ENCODE assay signal across 34 cellular contexts in the genomic region with DNA sequence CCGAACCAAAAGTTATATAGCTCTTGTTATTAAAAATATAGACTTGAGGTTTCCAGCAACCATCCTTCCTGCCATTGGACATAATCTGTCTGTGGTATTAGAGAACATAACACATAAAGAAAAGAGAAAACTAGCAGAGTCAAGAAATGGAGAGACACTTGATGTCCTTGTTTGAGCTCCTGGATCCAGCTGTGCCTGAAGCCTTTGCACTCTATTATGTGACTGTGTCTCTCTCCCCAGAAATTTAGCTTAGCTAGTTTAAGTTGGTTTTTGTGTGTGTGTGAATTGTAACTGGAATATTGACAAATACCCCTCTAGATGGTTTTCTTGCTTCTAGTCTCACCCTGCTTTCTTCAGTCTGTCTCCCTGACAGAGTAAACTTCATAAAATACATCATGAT.
"Had no signal": no experiment of that assay in that cellular context is flagged by ENCODE, and none has a peak within 500 bp of the region (broad histone marks: within the 10 kb centered on the region; RNA-seq: fewer than 3 reads in every experiment).

No MANE protein-coding gene starts in this region.

- H3K27me3 ChIP-seq: MG63 had no signal

- DNase-seq: Karpas-422, Kasumi-1, MG63, MM.1S, MV-4-11, NCI-H1048, NCI-H1092, NCI-H1092 treated with DMSO at 0.1 percent for 48 hours, NCI-H1105, NCI-H1105 treated with DMSO at 0.1 percent for 48 hours, NCI-H1417, NCI-H1417 treated with DMSO at 0.1 percent for 48 hours, NCI-H1436, NCI-H1436 treated with DMSO at 0.1 percent for 48 hours, NCI-H1694, NCI-H1694 treated with DMSO at 0.1 percent for 48 hours, NCI-H187, NCI-H187 treated with DMSO at 0.1 percent for 48 hours, NCI-H1930, NCI-H2029 treated with DMSO at 0.1 percent for 48 hours, NCI-H2081, NCI-H2081 treated with DMSO at 0.1 percent for 48 hours, NCI-H2107, NCI-H2171, NCI-H2171 treated with DMSO at 0.1 percent for 48 hours, NCI-H2227 treated with DMSO at 0.1 percent for 48 hours, NCI-H226, NCI-H345, NCI-H446, NCI-H446 treated with DMSO at 0.1 percent for 48 hours, NCI-H510A, NCI-H510A treated with DMSO at 0.1 percent for 48 hours, NCI-H524, NCI-H524 treated with DMSO at 0.1 percent for 48 hours had no signal

- H3K4me3 ChIP-seq: MG63 had no signal

- H3K9me3 ChIP-seq: MG63 had no signal

- H3K36me3 ChIP-seq: MG63 had no signal
